20 cellular contexts compared by ENCODE assay signal in genomic region chr11:8694137-8694536, GRCh38. TPM values are rescaled to one million over a fixed set of nuclear protein-coding genes. Genes with fewer than 3 reads are reported as not detected.
DNase-seq lines count a peak whose midpoint lies in the region; ATAC-seq and TF ChIP-seq lines count a peak whose summit lies in the region.
"Had no signal": no experiment of that assay in that cellular context is flagged by ENCODE, and none has a peak within 500 bp of the region (broad histone marks: within the 10 kb centered on the region; RNA-seq: fewer than 3 reads in every experiment).

No MANE protein-coding gene starts in this region.

- no peak for TF ChIP-seq CTCF in endothelial cell (IDR thresholded peaks at IDR 0.05; ENCODE audit: unreplicated experiment)

- H3K27ac ChIP-seq in right cardiac atrium (ENCODE audit: low read length), result no peak overlapping the region
- H3K27ac ChIP-seq: A549 had no signal

- H3K36me3 Mint-ChIP-seq in endothelial cell (ENCODE audit: low read depth, unreplicated experiment), result peaks cover 63% of the 10 kb centered on the region
- H3K36me3 Mint-ChIP-seq in stimulated activated effector memory CD8-positive, alpha-beta T cell treated with anti-CD3 and anti-CD28 coated beads, Interleukin-12 subunit alpha, Interleukin-12 subunit beta, amount 100 ng/mL, for 72 hours, result peaks cover 53% of the 10 kb centered on the region

- H3K4me1 Mint-ChIP-seq in endothelial cell (ENCODE audit: unreplicated experiment), result peaks cover 47% of the 10 kb centered on the region
- peaks cover 22% of the 10 kb centered on the region for H3K4me1 Mint-ChIP-seq in stimulated activated effector memory CD8-positive, alpha-beta T cell treated with anti-CD3 and anti-CD28 coated beads, Interleukin-12 subunit alpha, Interleukin-12 subunit beta, amount 100 ng/mL, for 72 hours

- DNase-seq in NCI-H524 (lab: John Stamatoyannopoulos, UW), result peak; percentile 16 to 64
- DNase-seq in NCI-H524 treated with DMSO at 0.1 percent for 48 hours (lab: John Stamatoyannopoulos, UW), result no peak
- DNase-seq in NCI-H2196 treated with DMSO at 0.1 percent for 48 hours (lab: John Stamatoyannopoulos, UW; ENCODE audit: unreplicated experiment), result peak; percentile 20
- DNase-seq in endothelial cell (ENCODE audit: low spot score), result no peak
- no peak for DNase-seq in stimulated activated effector memory CD8-positive, alpha-beta T cell treated with anti-CD3 and anti-CD28 coated beads, Interleukin-12 subunit alpha, Interleukin-12 subunit beta, amount 100 ng/mL, for 72 hours (ENCODE audit: low spot score in 2 of 2)
- no peak for DNase-seq in DMS 273 (lab: John Stamatoyannopoulos, UW; ENCODE audit: unreplicated experiment)
- no peak for DNase-seq in HuH-7 (ENCODE audit: low spot score)
- DNase-seq in right cardiac atrium, result no peak
- DNase-seq: activated B cell treated with CpG ODN at 0.5 μM for 24 hours; activated naive CD4-positive, alpha-beta T cell treated with anti-CD3 and anti-CD28 coated beads, Interleukin-2, amount 50 U/mL, for 16 hours; DND-41; dorsolateral prefrontal cortex; kidney glomerular epithelial cell; NCI-H2171 treated with DMSO at 0.1 percent for 48 hours; stimulated activated CD4-positive, alpha-beta T cell treated with anti-CD3 and anti-CD28 coated beads, Interleukin-4, amount 100 ng/mL, for 24 hours; stimulated activated CD8-positive, alpha-beta memory T cell treated with anti-CD3 and anti-CD28 coated beads, Interleukin-4, amount 100 ng/mL, for 48 hours had no signal

- 87% methylated on average over 5 of the region's 5 CpGs for WGBS in right cardiac atrium

- ATAC-seq in stimulated activated effector memory CD8-positive, alpha-beta T cell treated with anti-CD3 and anti-CD28 coated beads, Interleukin-12 subunit alpha, Interleukin-12 subunit beta, amount 100 ng/mL, for 72 hours, result peak; percentile 22
- no peak for ATAC-seq in right cardiac atrium

- H3K27me3 Mint-ChIP-seq in endothelial cell (ENCODE audit: unreplicated experiment), result peaks cover 11% of the 10 kb centered on the region
- H3K27me3 Mint-ChIP-seq: activated B cell treated with CpG ODN at 0.5 μM for 24 hours; CD4-positive, CD25-positive, alpha-beta regulatory T cell; type B pancreatic cell had no signal

- no peak overlapping the region for H3K4me3 ChIP-seq in right cardiac atrium (ENCODE audit: low read length)
- H3K4me3 ChIP-seq: A549, dorsolateral prefrontal cortex had no signal

- no peaks in the 10 kb centered on the region for H3K4me1 ChIP-seq in right cardiac atrium (ENCODE audit: control insufficient read depth, insufficient read depth, low read length)

- no peaks in the 10 kb centered on the region for H3K9me3 Mint-ChIP-seq in endothelial cell (ENCODE audit: unreplicated experiment)
- H3K9me3 Mint-ChIP-seq in stimulated activated effector memory CD8-positive, alpha-beta T cell treated with anti-CD3 and anti-CD28 coated beads, Interleukin-12 subunit alpha, Interleukin-12 subunit beta, amount 100 ng/mL, for 72 hours, result no peaks in the 10 kb centered on the region
- H3K9me3 Mint-ChIP-seq: activated B cell treated with CpG ODN at 0.5 μM for 24 hours; CD4-positive, CD25-positive, alpha-beta regulatory T cell; T-helper 1 cell treated with Interleukin-12 subunit alpha and Interleukin-12 subunit beta and Interleukin-4 antibody, amounts not matched to agents 30 μg/mL and 1 μg/mL, for 36 hours; type B pancreatic cell had no signal

- no peaks in the 10 kb centered on the region for H3K9me3 ChIP-seq in right cardiac atrium (ENCODE audit: control insufficient read depth, low read length)
- H3K9me3 ChIP-seq: A549 had no signal

- peak overlapping the region; percentile 42 for H3K4me3 Mint-ChIP-seq in endothelial cell (ENCODE audit: unreplicated experiment)
- H3K4me3 Mint-ChIP-seq in stimulated activated effector memory CD8-positive, alpha-beta T cell treated with anti-CD3 and anti-CD28 coated beads, Interleukin-12 subunit alpha, Interleukin-12 subunit beta, amount 100 ng/mL, for 72 hours, result no peak overlapping the region
- H3K4me3 Mint-ChIP-seq: activated B cell treated with CpG ODN at 0.5 μM for 24 hours; T-helper 1 cell treated with Interleukin-12 subunit alpha and Interleukin-12 subunit beta and Interleukin-4 antibody, amounts not matched to agents 30 μg/mL and 1 μg/mL, for 36 hours; type B pancreatic cell had no signal

- H3K27ac Mint-ChIP-seq in endothelial cell (ENCODE audit: unreplicated experiment), result no peak overlapping the region
- no peak overlapping the region for H3K27ac Mint-ChIP-seq in stimulated activated effector memory CD8-positive, alpha-beta T cell treated with anti-CD3 and anti-CD28 coated beads, Interleukin-12 subunit alpha, Interleukin-12 subunit beta, amount 100 ng/mL, for 72 hours
- H3K27ac Mint-ChIP-seq: activated B cell treated with CpG ODN at 0.5 μM for 24 hours; CD4-positive, CD25-positive, alpha-beta regulatory T cell; T-helper 1 cell treated with Interleukin-12 subunit alpha and Interleukin-12 subunit beta and Interleukin-4 antibody, amounts not matched to agents 30 μg/mL and 1 μg/mL, for 36 hours; type B pancreatic cell had no signal

- H3K27me3 ChIP-seq in right cardiac atrium (ENCODE audit: control insufficient read depth, insufficient read depth), result no peaks in the 10 kb centered on the region
- H3K27me3 ChIP-seq: dorsolateral prefrontal cortex had no signal

- intact Hi-C loops in right cardiac atrium (cut with DNase I), result no loop called here

RNA-seq across cellular contexts. Expression of gene RPL27A, which starts 11.5 kb away (rescaled TPM):
- total RNA-seq in endothelial cell (ENCODE audit: unreplicated experiment) (1,456 TPM), right cardiac atrium (100 to 1,000 TPM; 519 to 805 (median 620) TPM)
- 1,811 TPM for polyA plus RNA-seq in right cardiac atrium

RNA-seq across cellular contexts. Expression of gene TRIM66, which starts 11.7 kb away (rescaled TPM):
- total RNA-seq in endothelial cell (ENCODE audit: unreplicated experiment) (11.4 TPM), right cardiac atrium (1 to 10 TPM; 2.0 to 3.6 (median 2.9) TPM)
- polyA plus RNA-seq in right cardiac atrium, result 1.6 TPM

Comparison
In these comparisons a context has a peak if more than half of its experiments do, and no peak if none do; other contexts are left out.
1. DNase-seq: peak in NCI-H524 (2 of 2) and NCI-H2196 treated with DMSO at 0.1 percent for 48 hours (single experiment); none in NCI-H524 treated with DMSO at 0.1 percent for 48 hours (single experiment), endothelial cell (single experiment), stimulated activated effector memory CD8-positive, alpha-beta T cell treated with anti-CD3 and anti-CD28 coated beads, Interleukin-12 subunit alpha, Interleukin-12 subunit beta, amount 100 ng/mL, for 72 hours (0 of 2), DMS 273 (single experiment), HuH-7 (single experiment) and right cardiac atrium (0 of 3).